Comparison of ENCODE assay signal across 10 cellular contexts in the genomic region with DNA sequence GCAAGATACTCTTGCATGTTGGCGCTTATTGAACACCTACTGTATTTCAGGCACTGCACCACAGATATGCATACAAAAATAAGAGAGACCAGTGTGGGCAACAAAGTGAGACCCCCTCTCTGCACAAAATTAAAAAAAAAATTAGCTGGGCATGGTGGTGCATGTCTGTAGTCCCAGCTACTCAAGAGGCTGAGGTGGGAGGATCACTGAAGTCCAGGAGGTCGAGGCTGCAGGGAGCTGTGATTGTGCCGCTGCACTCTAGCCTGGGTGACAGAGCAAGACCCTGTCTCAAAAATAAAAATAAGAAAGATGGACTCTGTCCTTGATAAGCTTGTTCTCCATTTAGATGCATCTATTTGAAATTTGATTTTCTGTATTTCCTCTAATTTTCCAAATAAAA. TPM values are rescaled to one million over a fixed set of nuclear protein-coding genes. Genes with fewer than 3 reads are reported as not detected.
DNase-seq lines count a peak whose midpoint lies in the region; ATAC-seq, FAIRE-seq and TF ChIP-seq lines count a peak whose summit lies in the region.
"Had no signal": no experiment of that assay in that cellular context is flagged by ENCODE, and none has a peak within 500 bp of the region (broad histone marks: within the 10 kb centered on the region; RNA-seq: fewer than 3 reads in every experiment).

No MANE protein-coding gene starts in this region.

- DNase-seq in CD14-positive monocyte (ENCODE audit: low spot score) (no peak), GM23248 (no peak), natural killer cell (no peak), UCSD-AML1 (lab: John Stamatoyannopoulos, UW; ENCODE audit: unreplicated experiment) (no peak), H54 (ENCODE audit: insufficient read length, low spot score) (no peak), endodermal cell (no peak)
- no peak for DNase-seq in activated naive CD8-positive, alpha-beta T cell treated with anti-CD3 and anti-CD28 coated beads, Interleukin-2, amount 10 ng/mL, durations not matched to agents 7 days and 5 days
- DNase-seq: mesendoderm had no signal

- H3K36me3 ChIP-seq in GM23248 (ENCODE audit: low read depth) (peaks cover 43% of the 10 kb centered on the region), endodermal cell (ENCODE audit: control insufficient read depth, insufficient read depth, low read length) (peaks cover 29% of the 10 kb centered on the region)

- TF ChIP-seq POLR2A in H54 (IDR thresholded peaks at IDR 0.05; ENCODE audit: low read depth, low read length): no peak

- peaks cover 41% of the 10 kb centered on the region for H3K4me1 Mint-ChIP-seq in CD14-positive monocyte
- H3K4me1 Mint-ChIP-seq in activated naive CD8-positive, alpha-beta T cell treated with anti-CD3 and anti-CD28 coated beads, Interleukin-2, amount 10 ng/mL, durations not matched to agents 7 days and 5 days: peaks cover 16% of the 10 kb centered on the region
- H3K4me1 Mint-ChIP-seq in natural killer cell: peaks cover 17 to 20% of the 10 kb centered on the region in 2 donors
- H3K4me1 Mint-ChIP-seq in endodermal cell: no peaks in the 10 kb centered on the region

- 96 to 97% methylated on average over 3 of the region's 3 CpGs for WGBS in GM23248 (ENCODE audit: low coverage in 1 of 2, low lambda C conversion rate in 2 of 2, missing lambda C conversion rate in 2 of 2), 2 experiments
- 92 to 94% methylated on average over 2 to 3 of the region's 3 CpGs for WGBS in endodermal cell (ENCODE audit: insufficient coverage in 1 of 2, insufficient read length in 1 of 2), 2 experiments

- H4K20me1 ChIP-seq in GM23248 (ENCODE audit: insufficient read depth): no peaks in the 10 kb centered on the region

- H3K9me3 Mint-ChIP-seq in CD14-positive monocyte: no peaks in the 10 kb centered on the region
- H3K9me3 Mint-ChIP-seq in activated naive CD8-positive, alpha-beta T cell treated with anti-CD3 and anti-CD28 coated beads, Interleukin-2, amount 10 ng/mL, durations not matched to agents 7 days and 5 days: no peaks in the 10 kb centered on the region
- H3K9me3 Mint-ChIP-seq in natural killer cell: no peaks in the 10 kb centered on the region
- no peaks in the 10 kb centered on the region for H3K9me3 Mint-ChIP-seq in endodermal cell

- TF ChIP-seq CTCF in CD14-positive monocyte (IDR thresholded peaks at IDR 0.05) (no peak), natural killer cell (IDR thresholded peaks at IDR 0.05) (no peak), endodermal cell (conservative IDR thresholded peaks at IDR 0.05) (no peak)

- H3F3A ChIP-seq in GM23248 (ENCODE audit: insufficient read depth): peaks cover 79% of the 10 kb centered on the region

- FAIRE-seq in H54 (lab: Jason Lieb, UNC): no peak

- H3K4me2 ChIP-seq in GM23248 (ENCODE audit: unreplicated experiment): peak overlapping the region; percentile 70

- H3K9me2 ChIP-seq in GM23248 (ENCODE audit: insufficient read depth): no peaks in the 10 kb centered on the region

- H3K4me3 ChIP-seq in GM23248 (peak overlapping the region; percentile 63), endodermal cell (ENCODE audit: low read length) (no peak overlapping the region)

- peaks cover 57% of the 10 kb centered on the region for H3K79me2 ChIP-seq in GM23248 (ENCODE audit: insufficient read depth)

- H3K9me3 ChIP-seq in GM23248 (ENCODE audit: low read depth) (no peaks in the 10 kb centered on the region), endodermal cell (ENCODE audit: control insufficient read depth, low read length) (no peaks in the 10 kb centered on the region)

- H3K27ac ChIP-seq in GM23248 (peak overlapping the region; percentile 71), endodermal cell (ENCODE audit: low read depth, low read length) (no peak overlapping the region)
- H3K27ac ChIP-seq: C4-2B had no signal

- H3K9ac ChIP-seq in GM23248: peak overlapping the region; percentile 63
- no peak overlapping the region for H3K9ac ChIP-seq in endodermal cell (ENCODE audit: extremely low read depth, low read length, poor library complexity, severe bottlenecking)

- H3K27me3 Mint-ChIP-seq in CD14-positive monocyte (ENCODE audit: low read depth in 3 of 3) (peaks cover 0 to 2% (median 0%) of the 10 kb centered on the region in 3 donors), natural killer cell (ENCODE audit: low read depth in 2 of 2) (no peaks in the 10 kb centered on the region), endodermal cell (ENCODE audit: insufficient read depth) (no peaks in the 10 kb centered on the region)
- no peaks in the 10 kb centered on the region for H3K27me3 Mint-ChIP-seq in activated naive CD8-positive, alpha-beta T cell treated with anti-CD3 and anti-CD28 coated beads, Interleukin-2, amount 10 ng/mL, durations not matched to agents 7 days and 5 days

- peak overlapping the region; percentile 70 to 81 for H3K4me3 Mint-ChIP-seq in CD14-positive monocyte
- H3K4me3 Mint-ChIP-seq in activated naive CD8-positive, alpha-beta T cell treated with anti-CD3 and anti-CD28 coated beads, Interleukin-2, amount 10 ng/mL, durations not matched to agents 7 days and 5 days: peak overlapping the region; percentile 76
- H3K4me3 Mint-ChIP-seq in natural killer cell: peak overlapping the region; percentile 84
- H3K4me3 Mint-ChIP-seq in endodermal cell: no peak overlapping the region

- H3K4me1 ChIP-seq in GM23248 (ENCODE audit: insufficient read depth) (peaks cover 20% of the 10 kb centered on the region), endodermal cell (ENCODE audit: control insufficient read depth, insufficient read depth, low read length) (no peaks in the 10 kb centered on the region)

- intact Hi-C loops in CD14-positive monocyte (cut with micrococcal nuclease) (no loop called here), natural killer cell (cut with micrococcal nuclease) (no loop called here)

- in situ Hi-C loops in GM23248 (cut with MboI): no loop called here

- H3K36me3 Mint-ChIP-seq in CD14-positive monocyte (peaks cover 14 to 31% of the 10 kb centered on the region in 2 donors), natural killer cell (no peaks in the 10 kb centered on the region), endodermal cell (ENCODE audit: low read depth) (peaks cover 4% of the 10 kb centered on the region)
- peaks cover 14% of the 10 kb centered on the region for H3K36me3 Mint-ChIP-seq in activated naive CD8-positive, alpha-beta T cell treated with anti-CD3 and anti-CD28 coated beads, Interleukin-2, amount 10 ng/mL, durations not matched to agents 7 days and 5 days

- H3K27me3 ChIP-seq in GM23248 (replicated peaks; ENCODE audit: insufficient read depth): no peaks in the 10 kb centered on the region
- no peaks in the 10 kb centered on the region for H3K27me3 ChIP-seq in endodermal cell (ENCODE audit: control insufficient read depth, insufficient read depth, low read length, poor library complexity, severe bottlenecking)

- ATAC-seq in activated naive CD8-positive, alpha-beta T cell treated with anti-CD3 and anti-CD28 coated beads, Interleukin-2, amount 10 ng/mL, durations not matched to agents 7 days and 5 days (ENCODE audit: low read depth): no peak
- ATAC-seq in natural killer cell: no peak
- ATAC-seq in HG03565 (IDR thresholded peaks at IDR 0.05; ENCODE audit: unreplicated experiment): no peak

- POLR2A ChIA-PET in activated naive CD8-positive, alpha-beta T cell treated with anti-CD3 and anti-CD28 coated beads, Interleukin-2, amount 10 ng/mL, durations not matched to agents 7 days and 5 days (lab: Charles Lee): interaction anchor here (2.5 kb wide), 1 partner anchor 21 kb away, joined by 17 read pairs; the partner anchor contains the start of gene FEM1B

- H3K27ac Mint-ChIP-seq in CD14-positive monocyte (peak overlapping the region; percentile 65 to 85 (median 79)), natural killer cell (peak overlapping the region; percentile 85 to 91), endodermal cell (no peak overlapping the region)
- H3K27ac Mint-ChIP-seq in activated naive CD8-positive, alpha-beta T cell treated with anti-CD3 and anti-CD28 coated beads, Interleukin-2, amount 10 ng/mL, durations not matched to agents 7 days and 5 days: peak overlapping the region; percentile 87

- no peak overlapping the region for H2AFZ ChIP-seq in GM23248

RNA-seq across cellular contexts. Expression of gene FEM1B, which starts 20.8 kb away (rescaled TPM):
- polyA plus RNA-seq in CD14-positive monocyte (10 to 100 TPM; 26.0 to 26.4 TPM), GM23248 (2016; fragmentation: Nextera tagmentation; extraction: Ambion mirVana) (15.7 and 16.0 TPM in 2 replicates)
- total RNA-seq in GM23248 (2014; rRNA removed; shearing (Covaris generic)): 33.9 and 36.2 TPM in 2 replicates
- total RNA-seq in activated naive CD8-positive, alpha-beta T cell treated with anti-CD3 and anti-CD28 coated beads, Interleukin-2, amount 10 ng/mL, durations not matched to agents 7 days and 5 days: 10 to 100 TPM; 51.9 to 54.0 TPM
- total RNA-seq in natural killer cell (10 to 100 TPM; 57.4 to 73.5 (median 67.9) TPM), endodermal cell (10 to 100 TPM; 65.4 to 67.9 TPM)
- polyA plus RNA-seq in endodermal cell (2013, experiment 1 of 2): 36.2 TPM
- polyA plus RNA-seq in endodermal cell (2013, experiment 2 of 2): 34.3 TPM
